Comparison of ENCODE assay signal across 1 cellular context in genomic region chr5:55994502-55994997, GRCh38.
TF ChIP-seq lines count a peak whose summit lies in the region.

Gene IL6ST, minus strand, starts transcription at chr5:55994963. Its CDS starts 18,685 bp downstream, at chr5:55976278.

TF ChIP-seq in GM12878, 131 proteins besides CTCF, POLR2A, EP300 and RAD21 (continued from another document):
- TF ChIP-seq SRF (IDR thresholded peaks at IDR 0.05; ENCODE audit: low read depth in 2 of 2, low read length in 2 of 2) (0 out of 4 replicates have a peak, but pooled peaks of 1 of the 2 experiments have one; percentile 24), TCF7 (IDR thresholded peaks at IDR 0.05; ENCODE audit: borderline replicate concordance) (no peak), ZNF592 (IDR thresholded peaks at IDR 0.05) (0 out of 2 replicates have a peak, but pooled peaks have one; percentile 53), RUNX3 (IDR thresholded peaks at IDR 0.05; ENCODE audit: low read length) (peak; percentile 31; the same call in 1 of the 2 replicates), ZSCAN29 (IDR thresholded peaks at IDR 0.05) (peak; percentile 86), NFYA (IDR thresholded peaks at IDR 0.05; ENCODE audit: borderline replicate concordance, low read depth, low read length) (no peak), POLR2AphosphoS5 (IDR thresholded peaks at IDR 0.05; ENCODE audit: low read length) (peak; percentile 97), CREM (IDR thresholded peaks at IDR 0.05; ENCODE audit: low read depth) (no peak), EGR1 (IDR thresholded peaks at IDR 0.05; ENCODE audit: borderline replicate concordance in 1 of 2, low read depth in 2 of 2, low read length in 2 of 2) (no peak), ZNF24 (IDR thresholded peaks at IDR 0.05) (peak; percentile 50; the same call in 1 of the 2 replicates)
